ENCODE assay signal across 25 cellular contexts in genomic region chr5:27290166-27290565, GRCh38.
"Had no signal": no experiment of that assay in that cellular context is flagged by ENCODE, and none has a peak within 500 bp of the region (broad histone marks: within the 10 kb centered on the region; RNA-seq: fewer than 3 reads in every experiment).

No MANE protein-coding gene starts in this region.

- H3K36me3 Mint-ChIP-seq: activated naive CD4-positive, alpha-beta T cell treated with anti-CD3 and anti-CD28 coated beads, Interleukin-2, amount 10 ng/mL, durations not matched to agents 7 days and 5 days had no signal

- H3K4me3 Mint-ChIP-seq: activated CD4-positive, alpha-beta T cell treated with anti-CD3 and anti-CD28 coated beads, Interleukin-2, amount 10 ng/mL, durations not matched to agents 7 days and 5 days; activated CD8-positive, alpha-beta T cell treated with anti-CD3 and anti-CD28 coated beads, Interleukin-2, amount 10 ng/mL, durations not matched to agents 7 days and 5 days; activated naive CD4-positive, alpha-beta T cell treated with anti-CD3 and anti-CD28 coated beads, Interleukin-2, amount 10 ng/mL, durations not matched to agents 7 days and 5 days; activated naive CD8-positive, alpha-beta T cell treated with anti-CD3 and anti-CD28 coated beads, Interleukin-2, amount 50 U/mL, for 24 hours; activated T-cell treated with anti-CD3 and anti-CD28 coated beads, Interleukin-2, amount 50 U/mL, for 4 hours had no signal

- H3K27ac ChIP-seq: breast epithelium, gastrocnemius medialis, heart right ventricle, thyroid gland had no signal

- DNase-seq: activated CD4-positive, alpha-beta T cell treated with anti-CD3 and anti-CD28 coated beads, Interleukin-2, amount 10 ng/mL, durations not matched to agents 7 days and 5 days; activated CD4-positive, CD25-positive, alpha-beta regulatory T cell; activated CD8-positive, alpha-beta T cell treated with anti-CD3 and anti-CD28 coated beads, Interleukin-2, amount 10 ng/mL, durations not matched to agents 7 days and 5 days; activated effector memory CD4-positive, alpha-beta T cell treated with Interleukin-2 at 50 U/mL for 16 hours; activated naive CD4-positive, alpha-beta T cell treated with anti-CD3 and anti-CD28 coated beads, Interleukin-2, amount 10 ng/mL, durations not matched to agents 7 days and 5 days; activated naive CD8-positive, alpha-beta T cell treated with anti-CD3 and anti-CD28 coated beads, Interleukin-2, amount 50 U/mL, for 24 hours; activated T-cell treated with anti-CD3 and anti-CD28 coated beads, Interleukin-2, amount 50 U/mL, for 4 hours; aorta; cortex of kidney; effector CD4-positive, alpha-beta T cell; gastrocnemius medialis; heart right ventricle; occipital lobe; posterior cingulate gyrus; retina; stimulated activated CD4-positive, alpha-beta T cell treated with anti-CD3 and anti-CD28 coated beads, Interleukin-12 subunit alpha, Interleukin-12 subunit beta, amount 100 ng/mL, for 4 hours; stimulated activated CD4-positive, alpha-beta T cell treated with anti-CD3 and anti-CD28 coated beads, Interleukin-1b, Interleukin-23, amount 100 ng/mL, for 48 hours; stimulated activated naive CD4-positive, alpha-beta T cell treated with Interleukin-2 at 50 U/mL for 16 hours; T-helper 1 cell; T-helper 9 cell; thyroid gland had no signal

- H3K27me3 ChIP-seq: breast epithelium, gastrocnemius medialis, heart right ventricle, thyroid gland had no signal

- H3K4me3 ChIP-seq: breast epithelium, gastrocnemius medialis, heart right ventricle, lung, thyroid gland had no signal

- H3K4me1 ChIP-seq: breast epithelium, gastrocnemius medialis, heart right ventricle, thyroid gland had no signal

- H3K36me3 ChIP-seq: breast epithelium, gastrocnemius medialis, heart right ventricle, thyroid gland had no signal

- H3K4me1 Mint-ChIP-seq: activated CD4-positive, alpha-beta T cell treated with anti-CD3 and anti-CD28 coated beads, Interleukin-2, amount 10 ng/mL, durations not matched to agents 7 days and 5 days; activated naive CD4-positive, alpha-beta T cell treated with anti-CD3 and anti-CD28 coated beads, Interleukin-2, amount 10 ng/mL, durations not matched to agents 7 days and 5 days; activated naive CD8-positive, alpha-beta T cell treated with anti-CD3 and anti-CD28 coated beads, Interleukin-2, amount 50 U/mL, for 24 hours had no signal

- ATAC-seq: activated CD8-positive, alpha-beta T cell treated with anti-CD3 and anti-CD28 coated beads, Interleukin-2, amount 10 ng/mL, durations not matched to agents 7 days and 5 days; activated naive CD8-positive, alpha-beta T cell treated with anti-CD3 and anti-CD28 coated beads, Interleukin-2, amount 50 U/mL, for 24 hours; activated T-cell treated with anti-CD3 and anti-CD28 coated beads, Interleukin-2, amount 50 U/mL, for 4 hours; esophagus mucosa; gastrocnemius medialis; heart right ventricle; left lobe of liver had no signal

- H3K27me3 Mint-ChIP-seq: activated CD4-positive, alpha-beta T cell treated with anti-CD3 and anti-CD28 coated beads, Interleukin-2, amount 10 ng/mL, durations not matched to agents 7 days and 5 days; activated naive CD4-positive, alpha-beta T cell treated with anti-CD3 and anti-CD28 coated beads, Interleukin-2, amount 10 ng/mL, durations not matched to agents 7 days and 5 days; activated naive CD8-positive, alpha-beta T cell treated with anti-CD3 and anti-CD28 coated beads, Interleukin-2, amount 50 U/mL, for 24 hours had no signal

- H3K9me3 ChIP-seq: breast epithelium, gastrocnemius medialis, thyroid gland had no signal

- H3K27ac Mint-ChIP-seq: activated CD4-positive, alpha-beta T cell treated with anti-CD3 and anti-CD28 coated beads, Interleukin-2, amount 10 ng/mL, durations not matched to agents 7 days and 5 days; activated CD8-positive, alpha-beta T cell treated with anti-CD3 and anti-CD28 coated beads, Interleukin-2, amount 10 ng/mL, durations not matched to agents 7 days and 5 days; activated naive CD4-positive, alpha-beta T cell treated with anti-CD3 and anti-CD28 coated beads, Interleukin-2, amount 10 ng/mL, durations not matched to agents 7 days and 5 days; activated naive CD8-positive, alpha-beta T cell treated with anti-CD3 and anti-CD28 coated beads, Interleukin-2, amount 50 U/mL, for 24 hours had no signal
